In the genomic region with DNA sequence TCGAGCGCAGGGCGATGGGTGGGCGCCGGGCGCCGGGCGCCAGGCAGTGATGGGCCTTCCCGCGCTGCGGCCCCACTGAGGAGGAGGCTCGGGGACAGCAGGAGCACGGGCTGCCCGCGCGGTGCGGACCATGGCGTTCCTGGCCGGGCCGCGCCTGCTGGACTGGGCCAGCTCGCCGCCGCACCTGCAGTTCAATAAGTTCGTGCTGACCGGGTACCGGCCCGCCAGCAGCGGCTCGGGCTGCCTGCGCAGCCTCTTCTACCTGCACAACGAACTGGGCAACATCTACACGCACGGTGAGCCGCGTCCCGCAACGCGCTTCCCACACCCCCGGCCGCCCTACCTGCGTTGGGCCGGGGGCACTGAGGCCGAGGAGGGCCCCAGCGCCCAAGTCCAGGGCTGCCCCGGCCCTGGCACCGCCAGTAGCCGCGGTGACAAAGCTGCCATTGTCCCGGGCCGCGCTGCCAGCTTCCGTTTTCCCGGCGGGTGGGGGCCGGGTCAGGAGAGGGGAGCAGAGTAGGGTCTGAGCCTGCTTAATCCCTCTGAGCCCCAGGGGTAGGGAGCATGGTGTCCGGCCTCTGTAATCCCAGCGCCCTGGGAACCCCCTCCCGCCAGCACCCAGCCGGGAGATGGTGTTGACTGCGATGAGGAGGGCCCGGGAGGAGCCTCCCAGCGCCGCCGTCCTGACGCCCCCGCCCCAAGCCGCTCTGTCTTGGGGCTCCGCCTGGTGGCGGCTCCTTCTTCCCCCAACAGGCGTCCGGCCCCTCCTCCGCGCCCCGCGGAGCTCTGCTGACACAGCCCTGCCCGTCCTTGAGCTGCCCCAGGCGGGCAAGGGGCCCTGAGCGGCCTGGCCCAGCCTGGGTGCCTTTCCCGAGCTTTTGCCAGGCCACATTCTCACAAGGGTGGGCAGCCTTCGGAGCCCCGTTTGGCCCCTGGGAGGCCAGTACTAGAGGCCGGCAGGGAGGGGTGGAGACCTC, we compare ENCODE assay signal across 1 cellular context.
A peak's percentile ranks its signal among the peaks of the same experiment; 100 is the strongest.
TF ChIP-seq lines count a peak whose summit lies in the region.

No MANE protein-coding gene starts in this region.

TF ChIP-seq in HEK293, 187 proteins besides CTCF, POLR2A, EP300 and RAD21 (continued from another document and continues in another):
- TF ChIP-seq, protein P1, sequence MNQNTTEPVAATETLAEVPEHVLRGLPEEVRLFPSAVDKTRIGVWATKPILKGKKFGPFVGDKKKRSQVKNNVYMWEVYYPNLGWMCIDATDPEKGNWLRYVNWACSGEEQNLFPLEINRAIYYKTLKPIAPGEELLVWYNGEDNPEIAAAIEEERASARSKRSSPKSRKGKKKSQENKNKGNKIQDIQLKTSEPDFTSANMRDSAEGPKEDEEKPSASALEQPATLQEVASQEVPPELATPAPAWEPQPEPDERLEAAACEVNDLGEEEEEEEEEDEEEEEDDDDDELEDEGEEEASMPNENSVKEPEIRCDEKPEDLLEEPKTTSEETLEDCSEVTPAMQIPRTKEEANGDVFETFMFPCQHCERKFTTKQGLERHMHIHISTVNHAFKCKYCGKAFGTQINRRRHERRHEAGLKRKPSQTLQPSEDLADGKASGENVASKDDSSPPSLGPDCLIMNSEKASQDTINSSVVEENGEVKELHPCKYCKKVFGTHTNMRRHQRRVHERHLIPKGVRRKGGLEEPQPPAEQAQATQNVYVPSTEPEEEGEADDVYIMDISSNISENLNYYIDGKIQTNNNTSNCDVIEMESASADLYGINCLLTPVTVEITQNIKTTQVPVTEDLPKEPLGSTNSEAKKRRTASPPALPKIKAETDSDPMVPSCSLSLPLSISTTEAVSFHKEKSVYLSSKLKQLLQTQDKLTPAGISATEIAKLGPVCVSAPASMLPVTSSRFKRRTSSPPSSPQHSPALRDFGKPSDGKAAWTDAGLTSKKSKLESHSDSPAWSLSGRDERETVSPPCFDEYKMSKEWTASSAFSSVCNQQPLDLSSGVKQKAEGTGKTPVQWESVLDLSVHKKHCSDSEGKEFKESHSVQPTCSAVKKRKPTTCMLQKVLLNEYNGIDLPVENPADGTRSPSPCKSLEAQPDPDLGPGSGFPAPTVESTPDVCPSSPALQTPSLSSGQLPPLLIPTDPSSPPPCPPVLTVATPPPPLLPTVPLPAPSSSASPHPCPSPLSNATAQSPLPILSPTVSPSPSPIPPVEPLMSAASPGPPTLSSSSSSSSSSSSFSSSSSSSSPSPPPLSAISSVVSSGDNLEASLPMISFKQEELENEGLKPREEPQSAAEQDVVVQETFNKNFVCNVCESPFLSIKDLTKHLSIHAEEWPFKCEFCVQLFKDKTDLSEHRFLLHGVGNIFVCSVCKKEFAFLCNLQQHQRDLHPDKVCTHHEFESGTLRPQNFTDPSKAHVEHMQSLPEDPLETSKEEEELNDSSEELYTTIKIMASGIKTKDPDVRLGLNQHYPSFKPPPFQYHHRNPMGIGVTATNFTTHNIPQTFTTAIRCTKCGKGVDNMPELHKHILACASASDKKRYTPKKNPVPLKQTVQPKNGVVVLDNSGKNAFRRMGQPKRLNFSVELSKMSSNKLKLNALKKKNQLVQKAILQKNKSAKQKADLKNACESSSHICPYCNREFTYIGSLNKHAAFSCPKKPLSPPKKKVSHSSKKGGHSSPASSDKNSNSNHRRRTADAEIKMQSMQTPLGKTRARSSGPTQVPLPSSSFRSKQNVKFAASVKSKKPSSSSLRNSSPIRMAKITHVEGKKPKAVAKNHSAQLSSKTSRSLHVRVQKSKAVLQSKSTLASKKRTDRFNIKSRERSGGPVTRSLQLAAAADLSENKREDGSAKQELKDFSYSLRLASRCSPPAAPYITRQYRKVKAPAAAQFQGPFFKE (tag by site-specific recombination; IDR thresholded peaks at IDR 0.05; ENCODE audit: borderline replicate concordance): no peak
- TF ChIP-seq ZNF274 (IDR thresholded peaks at IDR 0.05; ENCODE audit: low read length): no peak
- TF ChIP-seq ZNF274 (tag by site-specific recombination; IDR thresholded peaks at IDR 0.05; ENCODE audit: borderline replicate concordance): no peak
- TF ChIP-seq ZNF121 (tag by site-specific recombination; IDR thresholded peaks at IDR 0.05): no peak
- TF ChIP-seq, protein P2, sequence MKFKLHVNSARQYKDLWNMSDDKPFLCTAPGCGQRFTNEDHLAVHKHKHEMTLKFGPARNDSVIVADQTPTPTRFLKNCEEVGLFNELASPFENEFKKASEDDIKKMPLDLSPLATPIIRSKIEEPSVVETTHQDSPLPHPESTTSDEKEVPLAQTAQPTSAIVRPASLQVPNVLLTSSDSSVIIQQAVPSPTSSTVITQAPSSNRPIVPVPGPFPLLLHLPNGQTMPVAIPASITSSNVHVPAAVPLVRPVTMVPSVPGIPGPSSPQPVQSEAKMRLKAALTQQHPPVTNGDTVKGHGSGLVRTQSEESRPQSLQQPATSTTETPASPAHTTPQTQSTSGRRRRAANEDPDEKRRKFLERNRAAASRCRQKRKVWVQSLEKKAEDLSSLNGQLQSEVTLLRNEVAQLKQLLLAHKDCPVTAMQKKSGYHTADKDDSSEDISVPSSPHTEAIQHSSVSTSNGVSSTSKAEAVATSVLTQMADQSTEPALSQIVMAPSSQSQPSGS (tag by site-specific recombination; IDR thresholded peaks at IDR 0.05; ENCODE audit: low read depth): no peak
- TF ChIP-seq ZNF785 (tag by site-specific recombination; IDR thresholded peaks at IDR 0.05): 0 out of 2 replicates have a peak, but pooled peaks have one; percentile 26
- no peak for TF ChIP-seq ZNF658 (tag by site-specific recombination; IDR thresholded peaks at IDR 0.05)
- peak; percentile 83 for TF ChIP-seq WT1 (tag by site-specific recombination; IDR thresholded peaks at IDR 0.05)
- TF ChIP-seq OSR2 (tag by site-specific recombination; IDR thresholded peaks at IDR 0.05): peak; percentile 88
- TF ChIP-seq HIC1 (tag by site-specific recombination; IDR thresholded peaks at IDR 0.05): peak; percentile 74; the same call in 1 of the 2 replicates
- no peak for TF ChIP-seq ZNF544 (tag by site-specific recombination; IDR thresholded peaks at IDR 0.05)
- TF ChIP-seq, protein P3, sequence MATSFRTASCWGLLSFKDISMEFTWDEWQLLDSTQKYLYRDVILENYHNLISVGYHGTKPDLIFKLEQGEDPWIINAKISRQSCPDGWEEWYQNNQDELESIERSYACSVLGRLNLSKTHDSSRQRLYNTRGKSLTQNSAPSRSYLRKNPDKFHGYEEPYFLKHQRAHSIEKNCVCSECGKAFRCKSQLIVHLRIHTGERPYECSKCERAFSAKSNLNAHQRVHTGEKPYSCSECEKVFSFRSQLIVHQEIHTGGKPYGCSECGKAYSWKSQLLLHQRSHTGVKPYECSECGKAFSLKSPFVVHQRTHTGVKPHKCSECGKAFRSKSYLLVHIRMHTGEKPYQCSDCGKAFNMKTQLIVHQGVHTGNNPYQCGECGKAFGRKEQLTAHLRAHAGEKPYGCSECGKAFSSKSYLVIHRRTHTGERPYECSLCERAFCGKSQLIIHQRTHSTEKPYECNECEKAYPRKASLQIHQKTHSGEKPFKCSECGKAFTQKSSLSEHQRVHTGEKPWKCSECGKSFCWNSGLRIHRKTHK (tag by site-specific recombination; IDR thresholded peaks at IDR 0.05): no peak
- no peak for TF ChIP-seq ZNF792 (tag by site-specific recombination; IDR thresholded peaks at IDR 0.05)
- TF ChIP-seq ZNF514 (tag by site-specific recombination; IDR thresholded peaks at IDR 0.05): no peak
- TF ChIP-seq ZNF140 (tag by site-specific recombination; IDR thresholded peaks at IDR 0.05): no peak
- TF ChIP-seq ZNF221 (tag by site-specific recombination; IDR thresholded peaks at IDR 0.05; ENCODE audit: borderline replicate concordance): no peak
- peak; percentile 78; the same call in 1 of the 2 replicates for TF ChIP-seq ZBTB7A (tag by site-specific recombination; IDR thresholded peaks at IDR 0.05; ENCODE audit: low read depth)
- no peak for TF ChIP-seq ZSCAN18 (tag by site-specific recombination; IDR thresholded peaks at IDR 0.05)
- TF ChIP-seq HOXC10 (CRISPR knock-in tag; IDR thresholded peaks at IDR 0.05): no peak
- no peak for TF ChIP-seq ZSCAN23 (tag by site-specific recombination; IDR thresholded peaks at IDR 0.05)
- no peak for TF ChIP-seq SALL2 (tag by site-specific recombination; IDR thresholded peaks at IDR 0.05; ENCODE audit: borderline replicate concordance)
- TF ChIP-seq ZNF670 (tag by site-specific recombination; IDR thresholded peaks at IDR 0.05; ENCODE audit: low read depth): no peak
- TF ChIP-seq ZBTB21 (tag by site-specific recombination; IDR thresholded peaks at IDR 0.05): no peak
- TF ChIP-seq, protein P4, sequence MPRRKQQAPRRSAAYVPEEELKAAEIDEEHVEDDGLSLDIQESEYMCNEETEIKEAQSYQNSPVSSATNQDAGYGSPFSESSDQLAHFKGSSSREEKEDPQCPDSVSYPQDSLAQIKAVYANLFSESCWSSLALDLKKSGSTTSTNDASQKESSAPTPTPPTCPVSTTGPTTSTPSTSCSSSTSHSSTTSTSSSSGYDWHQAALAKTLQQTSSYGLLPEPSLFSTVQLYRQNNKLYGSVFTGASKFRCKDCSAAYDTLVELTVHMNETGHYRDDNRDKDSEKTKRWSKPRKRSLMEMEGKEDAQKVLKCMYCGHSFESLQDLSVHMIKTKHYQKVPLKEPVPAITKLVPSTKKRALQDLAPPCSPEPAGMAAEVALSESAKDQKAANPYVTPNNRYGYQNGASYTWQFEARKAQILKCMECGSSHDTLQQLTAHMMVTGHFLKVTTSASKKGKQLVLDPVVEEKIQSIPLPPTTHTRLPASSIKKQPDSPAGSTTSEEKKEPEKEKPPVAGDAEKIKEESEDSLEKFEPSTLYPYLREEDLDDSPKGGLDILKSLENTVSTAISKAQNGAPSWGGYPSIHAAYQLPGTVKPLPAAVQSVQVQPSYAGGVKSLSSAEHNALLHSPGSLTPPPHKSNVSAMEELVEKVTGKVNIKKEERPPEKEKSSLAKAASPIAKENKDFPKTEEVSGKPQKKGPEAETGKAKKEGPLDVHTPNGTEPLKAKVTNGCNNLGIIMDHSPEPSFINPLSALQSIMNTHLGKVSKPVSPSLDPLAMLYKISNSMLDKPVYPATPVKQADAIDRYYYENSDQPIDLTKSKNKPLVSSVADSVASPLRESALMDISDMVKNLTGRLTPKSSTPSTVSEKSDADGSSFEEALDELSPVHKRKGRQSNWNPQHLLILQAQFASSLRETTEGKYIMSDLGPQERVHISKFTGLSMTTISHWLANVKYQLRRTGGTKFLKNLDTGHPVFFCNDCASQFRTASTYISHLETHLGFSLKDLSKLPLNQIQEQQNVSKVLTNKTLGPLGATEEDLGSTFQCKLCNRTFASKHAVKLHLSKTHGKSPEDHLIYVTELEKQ (tag by site-specific recombination; IDR thresholded peaks at IDR 0.05; ENCODE audit: borderline replicate concordance): no peak
- TF ChIP-seq ZNF146 (tag by site-specific recombination; IDR thresholded peaks at IDR 0.05): no peak; the same call in none of the 2 replicates
- no peak for TF ChIP-seq ZFP69B (tag by site-specific recombination; IDR thresholded peaks at IDR 0.05)
- TF ChIP-seq SCRT2 (tag by site-specific recombination; IDR thresholded peaks at IDR 0.05): peak; percentile 73
- peak; percentile 81 for TF ChIP-seq PRDM10 (tag by site-specific recombination; IDR thresholded peaks at IDR 0.05)
- peak; percentile 91 for TF ChIP-seq ZBTB8A (tag by site-specific recombination; IDR thresholded peaks at IDR 0.05)
- TF ChIP-seq ZNF558 (tag by site-specific recombination; IDR thresholded peaks at IDR 0.05): no peak
- TF ChIP-seq GFI1B (tag by site-specific recombination; IDR thresholded peaks at IDR 0.05): no peak
